Comparison of ENCODE assay signal across 1 cellular context in the genomic region with DNA sequence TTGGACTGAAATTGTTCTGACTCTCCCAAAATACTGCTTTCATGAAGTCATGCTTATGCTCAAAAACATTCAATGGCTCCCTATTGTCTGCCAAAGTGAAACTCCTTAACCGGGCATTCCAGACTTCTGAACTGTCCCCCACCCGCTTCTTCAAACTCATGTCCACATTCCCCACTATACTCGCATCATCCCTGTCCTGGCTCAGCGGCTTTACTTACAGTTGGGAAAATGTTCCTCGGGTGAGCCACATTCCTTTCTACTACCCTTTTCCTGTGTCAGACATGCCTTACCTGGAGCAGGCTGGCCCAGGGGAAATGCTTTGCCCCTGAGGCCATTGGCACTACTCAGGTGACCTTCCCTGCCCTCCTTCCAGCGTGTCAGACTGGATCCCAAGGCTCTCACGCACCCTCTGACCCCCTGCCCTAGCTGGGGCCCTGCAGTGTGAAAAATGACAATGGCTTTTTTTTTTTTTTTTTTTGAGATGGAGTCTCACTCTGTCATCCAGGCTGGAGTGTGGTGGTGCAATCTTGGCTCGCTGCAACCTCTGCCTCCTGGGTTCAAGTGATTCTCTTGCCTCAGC.
TF ChIP-seq lines count a peak whose summit lies in the region.

No MANE protein-coding gene starts in this region.

TF ChIP-seq in SK-N-SH, 30 proteins besides CTCF, POLR2A, EP300 and RAD21 (continued from another document):
- TF ChIP-seq, protein P1, sequence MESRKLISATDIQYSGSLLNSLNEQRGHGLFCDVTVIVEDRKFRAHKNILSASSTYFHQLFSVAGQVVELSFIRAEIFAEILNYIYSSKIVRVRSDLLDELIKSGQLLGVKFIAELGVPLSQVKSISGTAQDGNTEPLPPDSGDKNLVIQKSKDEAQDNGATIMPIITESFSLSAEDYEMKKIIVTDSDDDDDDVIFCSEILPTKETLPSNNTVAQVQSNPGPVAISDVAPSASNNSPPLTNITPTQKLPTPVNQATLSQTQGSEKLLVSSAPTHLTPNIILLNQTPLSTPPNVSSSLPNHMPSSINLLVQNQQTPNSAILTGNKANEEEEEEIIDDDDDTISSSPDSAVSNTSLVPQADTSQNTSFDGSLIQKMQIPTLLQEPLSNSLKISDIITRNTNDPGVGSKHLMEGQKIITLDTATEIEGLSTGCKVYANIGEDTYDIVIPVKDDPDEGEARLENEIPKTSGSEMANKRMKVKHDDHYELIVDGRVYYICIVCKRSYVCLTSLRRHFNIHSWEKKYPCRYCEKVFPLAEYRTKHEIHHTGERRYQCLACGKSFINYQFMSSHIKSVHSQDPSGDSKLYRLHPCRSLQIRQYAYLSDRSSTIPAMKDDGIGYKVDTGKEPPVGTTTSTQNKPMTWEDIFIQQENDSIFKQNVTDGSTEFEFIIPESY (IDR thresholded peaks at IDR 0.05; ENCODE audit: borderline replicate concordance, low read depth), result no peak
